10 cellular contexts compared by ENCODE assay signal in genomic region chr7:41695661-41696322, GRCh38. TPM values are rescaled to one million over a fixed set of nuclear protein-coding genes. Genes with fewer than 3 reads are reported as not detected.
DNase-seq lines count a peak whose midpoint lies in the region; ATAC-seq and TF ChIP-seq lines count a peak whose summit lies in the region.
"Had no signal": no experiment of that assay in that cellular context is flagged by ENCODE, and none has a peak within 500 bp of the region (broad histone marks: within the 10 kb centered on the region; RNA-seq: fewer than 3 reads in every experiment).

No MANE protein-coding gene starts in this region.

- no peak overlapping the region for H3K4me3 Mint-ChIP-seq in immature natural killer cell
- H3K4me3 Mint-ChIP-seq: activated CD8-positive, alpha-beta T cell treated with anti-CD3 and anti-CD28 coated beads, Interleukin-2, amount 10 ng/mL, durations not matched to agents 7 days and 5 days had no signal

- H3K27ac ChIP-seq in heart left ventricle: peak overlapping the region in 8 of 12 donors; percentile 28 to 82 (median 62)

- no peaks in the 10 kb centered on the region for H3K36me3 Mint-ChIP-seq in immature natural killer cell

- peaks cover 4 to 13% (median 7%) of the 10 kb centered on the region in 3 donors for H3K27me3 Mint-ChIP-seq in immature natural killer cell (ENCODE audit: low read depth in 3 of 3)

- no peaks in the 10 kb centered on the region for H3K9me3 Mint-ChIP-seq in immature natural killer cell

- TF ChIP-seq CTCF in heart left ventricle (IDR thresholded peaks at IDR 0.05) (no peak), fibroblast of mammary gland (conservative IDR thresholded peaks at IDR 0.05; ENCODE audit: control insufficient read depth, insufficient read depth, low read depth, low read length) (no peak)

- peaks cover 0 to 8% (median 0%) of the 10 kb centered on the region in 9 donors for H3K27me3 ChIP-seq in heart left ventricle

- peak overlapping the region in 10 of 12 donors; percentile 18 to 68 (median 44) for H3K4me3 ChIP-seq in heart left ventricle
- H3K4me3 ChIP-seq in fibroblast of mammary gland (ENCODE audit: control insufficient read depth, low read depth, low read length): peak overlapping the region; percentile 62

- DNase-seq in heart left ventricle (no peak), cardiac septum (ENCODE audit: low spot score) (no peak), fibroblast of mammary gland (ENCODE audit: low read depth) (peak; percentile 90), non-pigmented ciliary epithelial cell (ENCODE audit: low read depth) (peak; percentile 61), posterior vena cava (ENCODE audit: low spot score) (no peak), immature natural killer cell (no peak)
- DNase-seq: central memory CD4-positive, alpha-beta T cell had no signal

- 44 to 61% (median 53%) methylated on average over 13 of the region's 13 CpGs for WGBS in heart left ventricle, 4 donors

- TF ChIP-seq POLR2A in heart left ventricle (IDR thresholded peaks at IDR 0.05): no peak

- intact Hi-C loops in heart left ventricle (cut with DNase I): loop anchor here in 6 of 10 donors (5.0 to 10.0 kb wide), 5 partner anchors 68 to 653 kb away; no protein-coding TSS in a partner anchor
- intact Hi-C loops in cardiac septum (cut with DNase I): loop anchor here (2.0 to 5.0 kb wide), 4 partner anchors 67 to 693 kb away; no protein-coding TSS in a partner anchor
- intact Hi-C loops in posterior vena cava (cut with DNase I): no loop called here

- H3K27ac Mint-ChIP-seq in immature natural killer cell: no peak overlapping the region
- H3K27ac Mint-ChIP-seq: activated CD8-positive, alpha-beta T cell treated with anti-CD3 and anti-CD28 coated beads, Interleukin-2, amount 10 ng/mL, durations not matched to agents 7 days and 5 days had no signal

- peaks cover 0 to 2% of the 10 kb centered on the region in 2 donors for H3K4me1 Mint-ChIP-seq in immature natural killer cell

- ATAC-seq in heart left ventricle: peak in 1 of 4 donors; percentile 17
- ATAC-seq in GM18861 (IDR thresholded peaks at IDR 0.05; ENCODE audit: unreplicated experiment): no peak
- ATAC-seq in GM18511 (IDR thresholded peaks at IDR 0.05; ENCODE audit: unreplicated experiment): no peak
- ATAC-seq: activated CD8-positive, alpha-beta T cell treated with anti-CD3 and anti-CD28 coated beads, Interleukin-2, amount 10 ng/mL, durations not matched to agents 7 days and 5 days had no signal

- H3K9me3 ChIP-seq in heart left ventricle: no peaks in the 10 kb centered on the region

- H3K36me3 ChIP-seq in heart left ventricle: no peaks in the 10 kb centered on the region

- H3K4me1 ChIP-seq in heart left ventricle: peaks cover 0 to 54% (median 18%) of the 10 kb centered on the region in 12 donors

RNA-seq across cellular contexts. Expression of gene INHBA, which starts 7.1 kb away (rescaled TPM):
- total RNA-seq in heart left ventricle (1 to 10 TPM in 5 of 9 donors, under 1 TPM in 4; 0.19 to 7.5 (median 1.6) TPM), cardiac septum (14.1 TPM), posterior vena cava (10 to 100 TPM; 71.2 to 73.0 TPM)
- polyA plus RNA-seq in heart left ventricle (1 to 10 TPM in 1 of 2 donors, under 1 TPM in 1; 0.39 to 2.8 TPM), immature natural killer cell (not detected)
- total RNA-seq: activated CD8-positive, alpha-beta T cell treated with anti-CD3 and anti-CD28 coated beads, Interleukin-2, amount 10 ng/mL, durations not matched to agents 7 days and 5 days had no signal

Comparison
In these comparisons a context has a peak if more than half of its experiments do, and no peak if none do; other contexts are left out.
1. DNase-seq: peak in fibroblast of mammary gland (single experiment) and non-pigmented ciliary epithelial cell (single experiment); none in heart left ventricle (0 of 5), cardiac septum (single experiment), posterior vena cava (single experiment) and immature natural killer cell (0 of 3).
2. intact Hi-C loops: an anchor here in heart left ventricle (5.0 to 10.0 kb wide) and cardiac septum (2.0 to 5.0 kb wide); none called in posterior vena cava.